Comparison of ENCODE assay signal across 19 cellular contexts in the genomic region with DNA sequence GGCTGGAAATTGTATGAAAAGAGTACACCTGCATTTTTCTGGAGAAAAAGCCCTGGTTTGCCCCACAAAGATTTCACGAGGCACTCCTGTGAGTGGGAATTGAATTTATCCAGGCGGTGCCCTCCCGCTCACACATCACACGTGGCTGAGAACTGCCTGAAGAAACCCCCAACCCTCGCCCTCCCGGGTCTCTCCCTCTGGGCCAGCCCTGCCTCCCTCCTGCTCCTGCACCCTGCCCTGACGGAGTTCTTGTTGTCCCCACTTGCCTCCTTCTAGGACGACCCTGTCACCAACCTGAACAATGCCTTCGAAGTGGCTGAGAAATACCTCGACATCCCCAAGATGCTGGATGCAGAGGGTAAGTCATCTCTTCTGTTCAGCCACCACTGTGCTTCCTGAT. TPM values are rescaled to one million over a fixed set of nuclear protein-coding genes. Genes with fewer than 3 reads are reported as not detected.
DNase-seq lines count a peak whose midpoint lies in the region; ATAC-seq and TF ChIP-seq lines count a peak whose summit lies in the region.
"Had no signal": no experiment of that assay in that cellular context is flagged by ENCODE, and none has a peak within 500 bp of the region (broad histone marks: within the 10 kb centered on the region; RNA-seq: fewer than 3 reads in every experiment).

No MANE protein-coding gene starts in this region.

- H3K4me3 Mint-ChIP-seq in activated T-cell treated with anti-CD3 and anti-CD28 coated beads, Interleukin-2, amount 50 U/mL, for 24 hours = no peak overlapping the region
- H3K4me3 Mint-ChIP-seq in WTC11 = no peak overlapping the region
- H3K4me3 Mint-ChIP-seq: activated CD4-positive, alpha-beta T cell treated with anti-CD3 and anti-CD28 coated beads, Interleukin-2, amount 10 ng/mL, durations not matched to agents 7 days and 5 days; activated T-cell treated with anti-CD3 and anti-CD28 coated beads, Interleukin-2, amount 50 U/mL, for 72 hours; CD8-positive, alpha-beta memory T cell; neural crest cell; T-helper 2 cell treated with Interferon-gamma antibody and Interleukin-4, amounts not matched to agents 5 μg/mL and 100 μg/mL, for 36 hours had no signal

- DNase-seq in right atrium auricular region (ENCODE audit: low spot score) (no peak), left cardiac atrium (no peak), sigmoid colon (no peak), mucosa of gallbladder (ENCODE audit: low spot score) (no peak), WTC11 (ENCODE audit: low spot score) (no peak)
- no peak for DNase-seq in activated T-cell treated with anti-CD3 and anti-CD28 coated beads, Interleukin-2, amount 50 U/mL, for 24 hours
- DNase-seq: activated CD4-positive, alpha-beta T cell treated with anti-CD3 and anti-CD28 coated beads, Interleukin-2, amount 10 ng/mL, durations not matched to agents 7 days and 5 days; activated T-cell treated with anti-CD3 and anti-CD28 coated beads, Interleukin-2, amount 50 U/mL, for 72 hours; CD8-positive, alpha-beta memory T cell; EL; KG1; NCI-H1105; RPMI8226; small intestine; stimulated activated naive CD8-positive, alpha-beta T cell treated with anti-CD3 and anti-CD28 coated beads, Interleukin-15, Interleukin-2, amounts not matched to agents 100 U/mL and 50 U/mL, for 24 hours had no signal

- H3K4me1 ChIP-seq in right atrium auricular region (peaks cover 3 to 100% of the 10 kb centered on the region in 2 donors), gastroesophageal sphincter (peaks cover 2 to 98% (median 69%) of the 10 kb centered on the region in 3 donors), sigmoid colon (peaks cover 0 to 94% (median 74%) of the 10 kb centered on the region in 4 donors)

- H3K27ac Mint-ChIP-seq in activated T-cell treated with anti-CD3 and anti-CD28 coated beads, Interleukin-2, amount 50 U/mL, for 24 hours = no peak overlapping the region
- H3K27ac Mint-ChIP-seq in WTC11 = no peak overlapping the region
- H3K27ac Mint-ChIP-seq: activated CD4-positive, alpha-beta T cell treated with anti-CD3 and anti-CD28 coated beads, Interleukin-2, amount 10 ng/mL, durations not matched to agents 7 days and 5 days; activated T-cell treated with anti-CD3 and anti-CD28 coated beads, Interleukin-2, amount 50 U/mL, for 72 hours had no signal

- H3K36me3 ChIP-seq in right atrium auricular region (peaks cover 98% of the 10 kb centered on the region), gastroesophageal sphincter (peaks cover 0 to 98% of the 10 kb centered on the region in 2 donors), sigmoid colon (peaks cover 12 to 79% (median 60%) of the 10 kb centered on the region in 4 donors)

- no peak for TF ChIP-seq EP300 in gastroesophageal sphincter (IDR thresholded peaks at IDR 0.05)
- no peak for TF ChIP-seq EP300 in sigmoid colon (IDR thresholded peaks at IDR 0.05)

- POLR2A ChIA-PET in WTC11 (lab: Charles Lee) = interaction anchor here (0.6 kb wide), 1 partner anchor 24 kb away, joined by 3 read pairs; no protein-coding TSS in a partner anchor

- TF ChIP-seq CTCF in right atrium auricular region (IDR thresholded peaks at IDR 0.05) (no peak), gastroesophageal sphincter (IDR thresholded peaks at IDR 0.05) (no peak), sigmoid colon (IDR thresholded peaks at IDR 0.05) (no peak), WTC11 (IDR thresholded peaks at IDR 0.05) (no peak)

- H3K4me3 ChIP-seq in right atrium auricular region (no peak overlapping the region), gastroesophageal sphincter (no peak overlapping the region), sigmoid colon (no peak overlapping the region)

- TF ChIP-seq POLR2A in gastroesophageal sphincter (IDR thresholded peaks at IDR 0.05) (no peak), sigmoid colon (IDR thresholded peaks at IDR 0.05) (no peak)

- CTCF ChIA-PET in WTC11 (lab: Charles Lee) = no interaction called here

- H3K4me1 Mint-ChIP-seq in activated T-cell treated with anti-CD3 and anti-CD28 coated beads, Interleukin-2, amount 50 U/mL, for 24 hours (ENCODE audit: low read depth) = no peaks in the 10 kb centered on the region
- H3K4me1 Mint-ChIP-seq in WTC11 = no peaks in the 10 kb centered on the region
- H3K4me1 Mint-ChIP-seq: activated CD4-positive, alpha-beta T cell treated with anti-CD3 and anti-CD28 coated beads, Interleukin-2, amount 10 ng/mL, durations not matched to agents 7 days and 5 days had no signal

- H3K9me3 ChIP-seq in right atrium auricular region (no peaks in the 10 kb centered on the region), gastroesophageal sphincter (no peaks in the 10 kb centered on the region), sigmoid colon (no peaks in the 10 kb centered on the region)

- no peaks in the 10 kb centered on the region for H3K9me3 Mint-ChIP-seq in activated T-cell treated with anti-CD3 and anti-CD28 coated beads, Interleukin-2, amount 50 U/mL, for 24 hours
- H3K9me3 Mint-ChIP-seq in WTC11 = no peaks in the 10 kb centered on the region
- H3K9me3 Mint-ChIP-seq: activated CD4-positive, alpha-beta T cell treated with anti-CD3 and anti-CD28 coated beads, Interleukin-2, amount 10 ng/mL, durations not matched to agents 7 days and 5 days; activated T-cell treated with anti-CD3 and anti-CD28 coated beads, Interleukin-2, amount 50 U/mL, for 72 hours; CD8-positive, alpha-beta memory T cell; neural crest cell; T-helper 2 cell treated with Interferon-gamma antibody and Interleukin-4, amounts not matched to agents 5 μg/mL and 100 μg/mL, for 36 hours had no signal

- H3K27me3 Mint-ChIP-seq in activated T-cell treated with anti-CD3 and anti-CD28 coated beads, Interleukin-2, amount 50 U/mL, for 24 hours = no peaks in the 10 kb centered on the region
- H3K27me3 Mint-ChIP-seq in WTC11 (ENCODE audit: low read depth) = no peaks in the 10 kb centered on the region
- H3K27me3 Mint-ChIP-seq: activated CD4-positive, alpha-beta T cell treated with anti-CD3 and anti-CD28 coated beads, Interleukin-2, amount 10 ng/mL, durations not matched to agents 7 days and 5 days had no signal

- peaks cover 95% of the 10 kb centered on the region for H3K36me3 Mint-ChIP-seq in activated T-cell treated with anti-CD3 and anti-CD28 coated beads, Interleukin-2, amount 50 U/mL, for 24 hours (ENCODE audit: low read depth)
- peaks cover 56% of the 10 kb centered on the region for H3K36me3 Mint-ChIP-seq in WTC11

- WGBS in gastroesophageal sphincter (ENCODE audit: low coverage in 1 of 2), 2 donors = 70% methylated on average over 2 of the region's 10 CpGs; no CpG with 5 or more reads in 1 of the 2 donors
- WGBS in sigmoid colon, 2 donors = 93% methylated on average over 10 of the region's 10 CpGs

- ATAC-seq in left cardiac atrium = no peak
- no peak for ATAC-seq in gastroesophageal sphincter
- ATAC-seq in HG03095 (IDR thresholded peaks at IDR 0.05; ENCODE audit: unreplicated experiment) = no peak
- no peak for ATAC-seq in WTC11
- ATAC-seq: activated T-cell treated with anti-CD3 and anti-CD28 coated beads, Interleukin-2, amount 50 U/mL, for 72 hours; stimulated activated naive CD8-positive, alpha-beta T cell treated with anti-CD3 and anti-CD28 coated beads, Interleukin-15, Interleukin-2, amounts not matched to agents 100 U/mL and 50 U/mL, for 24 hours had no signal

- intact Hi-C loops in left cardiac atrium (cut with DNase I) (loop anchor here (2.0 to 5.0 kb wide), 2 partner anchors 48 to 62 kb away; a partner anchor contains a TSS), sigmoid colon (cut with DNase I) (no loop called here)

- H3K27me3 ChIP-seq in right atrium auricular region = no peaks in the 10 kb centered on the region
- no peaks in the 10 kb centered on the region for H3K27me3 ChIP-seq in gastroesophageal sphincter
- H3K27me3 ChIP-seq in sigmoid colon = no peaks in the 10 kb centered on the region

- H3K27ac ChIP-seq in right atrium auricular region (peak overlapping the region; percentile 86 to 93), gastroesophageal sphincter (peak overlapping the region in 3 of 4 donors; percentile 85 to 97 (median 87)), sigmoid colon (peak overlapping the region; percentile 78 to 97 (median 86))

TF ChIP-seq in WTC11, 78 proteins besides CTCF, POLR2A, EP300 and RAD21:
- no peak for TF ChIP-seq NFYB (CRISPR knock-in tag; conservative IDR thresholded peaks at IDR 0.05; ENCODE audit: low read depth)
- no peak for TF ChIP-seq ZNF138 (CRISPR knock-in tag; conservative IDR thresholded peaks at IDR 0.05)
- TF ChIP-seq HMGA2 (CRISPR knock-in tag; IDR thresholded peaks at IDR 0.05) = no peak
- no peak for TF ChIP-seq TEAD1 (CRISPR knock-in tag; IDR thresholded peaks at IDR 0.05)
TF ChIP-seq in WTC11: peak in this region for 0.

RNA-seq across cellular contexts. Expression of a gene that starts 35.2 kb away (rescaled TPM):
- total RNA-seq in right atrium auricular region = under 1 TPM; 0.74 to 0.90 TPM
- total RNA-seq in left cardiac atrium = under 1 TPM; 0.77 to 0.81 TPM
- total RNA-seq in gastroesophageal sphincter = 1 to 10 TPM in 2 of 4 donors, under 1 TPM in 1, not detected in 1; 0.93 to 2.2 (median 1.1) TPM
- total RNA-seq in sigmoid colon = 1 to 10 TPM in 1 of 4 donors, under 1 TPM in 2, not detected in 1; 0.33 to 3.0 (median 0.54) TPM
- polyA plus RNA-seq in sigmoid colon = 10 to 100 TPM in 1 of 3 donors, 1 to 10 TPM in 2; 5.3 to 14.3 (median 6.0) TPM
- total RNA-seq in mucosa of gallbladder = 206 TPM
- total RNA-seq in WTC11 (2021) = 9.6 to 9.9 TPM (median 9.8 TPM) in 3 replicates
- total RNA-seq: neural crest cell had no signal

Comparison
In these comparisons a context has a peak if more than half of its experiments do, and no peak if none do; other contexts are left out.
1. RNA of a gene that starts 35.2 kb away (total RNA-seq): 206 TPM in mucosa of gallbladder (single experiment); 9.6 to 9.9 TPM in WTC11, 0.93 to 2.2 TPM in gastroesophageal sphincter, 0.74 to 0.90 TPM in right atrium auricular region, 0.77 to 0.81 TPM in left cardiac atrium and 0.33 to 3.0 TPM in sigmoid colon; every median in the first group is over 10 times any median in the second.
2. Peak in every context shown above with its lines, with median percentiles within 50 percentile points of each other: H3K27ac ChIP-seq.